In genomic region chr1:1346501-1346890, GRCh38 we compare ENCODE assay signal across 12 cellular contexts. TPM values are rescaled to one million over a fixed set of nuclear protein-coding genes. Genes with fewer than 3 reads are reported as not detected.
A peak's percentile ranks its signal among the peaks of the same experiment; 100 is the strongest.
DNase-seq lines count a peak whose midpoint lies in the region; ATAC-seq and TF ChIP-seq lines count a peak whose summit lies in the region.
"Had no signal": no experiment of that assay in that cellular context is flagged by ENCODE, and none has a peak within 500 bp of the region (broad histone marks: within the 10 kb centered on the region; RNA-seq: fewer than 3 reads in every experiment).

No MANE protein-coding gene starts in this region.

- H3K4me1 Mint-ChIP-seq in glutamatergic neuron (ENCODE audit: low read depth, unreplicated experiment) = peaks cover 8% of the 10 kb centered on the region

- H3K9me3 Mint-ChIP-seq in glutamatergic neuron (ENCODE audit: unreplicated experiment) = no peaks in the 10 kb centered on the region

- H3K27ac ChIP-seq in right atrium auricular region (peak overlapping the region in 1 of 2 donors; percentile 80), RWPE2 (ENCODE audit: poor library complexity, severe bottlenecking) (peak overlapping the region; percentile 98), substantia nigra (ENCODE audit: low read depth, low read length, poor library complexity, severe bottlenecking) (peak overlapping the region; percentile 2)

- no peaks in the 10 kb centered on the region for H3K36me3 ChIP-seq in right atrium auricular region
- peaks cover 3% of the 10 kb centered on the region for H3K36me3 ChIP-seq in RWPE2 (ENCODE audit: low read depth)
- H3K36me3 ChIP-seq: pancreas had no signal

- H3K9me3 ChIP-seq in right atrium auricular region (no peaks in the 10 kb centered on the region), RWPE2 (ENCODE audit: severe bottlenecking) (no peaks in the 10 kb centered on the region)
- H3K9me3 ChIP-seq: pancreas had no signal

- H3K4me3 Mint-ChIP-seq in glutamatergic neuron (ENCODE audit: unreplicated experiment) = peak overlapping the region; percentile 82

- H3K27ac Mint-ChIP-seq in glutamatergic neuron (ENCODE audit: unreplicated experiment) = no peak overlapping the region

- peaks cover 7% of the 10 kb centered on the region for H3K27me3 Mint-ChIP-seq in glutamatergic neuron (ENCODE audit: unreplicated experiment)

- intact Hi-C loops in Right ventricle myocardium inferior (cut with DNase I) = loop anchor here (2.0 kb wide), 1 partner anchor 22 kb away; the partner anchor contains the start of genes CPTP and INTS11

- H3K27me3 ChIP-seq in right atrium auricular region = no peaks in the 10 kb centered on the region
- no peaks in the 10 kb centered on the region for H3K27me3 ChIP-seq in RWPE2 (ENCODE audit: insufficient read depth, poor library complexity, severe bottlenecking)
- H3K27me3 ChIP-seq: pancreas had no signal

- TF ChIP-seq CTCF in right atrium auricular region (IDR thresholded peaks at IDR 0.05) = no peak
- TF ChIP-seq CTCF in RWPE2 (IDR thresholded peaks at IDR 0.05; ENCODE audit: poor library complexity, severe bottlenecking) = no peak
- no peak for TF ChIP-seq CTCF in glutamatergic neuron (IDR thresholded peaks at IDR 0.05; ENCODE audit: partially characterized antibody, unreplicated experiment)

- H3K4me3 ChIP-seq in right atrium auricular region = no peak overlapping the region
- H3K4me3 ChIP-seq in RWPE2 (ENCODE audit: severe bottlenecking) = no peak overlapping the region

- no peaks in the 10 kb centered on the region for H3K36me3 Mint-ChIP-seq in glutamatergic neuron (ENCODE audit: unreplicated experiment)

- no peak for ATAC-seq in Right ventricle myocardium inferior
- ATAC-seq in RWPE2 (ENCODE audit: low read depth) = no peak
- ATAC-seq in HG03378 (IDR thresholded peaks at IDR 0.05; ENCODE audit: unreplicated experiment) = no peak
- no peak for ATAC-seq in HG02970 (IDR thresholded peaks at IDR 0.05; ENCODE audit: low FRiP score, unreplicated experiment)
- ATAC-seq: pancreas had no signal

- H3K4me1 ChIP-seq in right atrium auricular region = peaks cover 0 to 49% of the 10 kb centered on the region in 2 donors
- H3K4me1 ChIP-seq in RWPE2 (ENCODE audit: insufficient read depth, poor library complexity, severe bottlenecking) = peaks cover 26% of the 10 kb centered on the region

- peak; percentile 32 for DNase-seq in Right ventricle myocardium inferior (ENCODE audit: missing footprints)
- DNase-seq in right atrium auricular region (ENCODE audit: low spot score) = no peak
- peak; percentile 54 for DNase-seq in RWPE2 (ENCODE audit: low spot score)
- no peak for DNase-seq in glutamatergic neuron
- DNase-seq in substantia nigra (lab: John Stamatoyannopoulos, UW) = no peak
- no peak for DNase-seq in NCI-H1105 treated with DMSO at 0.1 percent for 48 hours (lab: John Stamatoyannopoulos, UW)
- DNase-seq: NCI-H2171; stimulated activated CD4-positive, alpha-beta T cell treated with anti-CD3 and anti-CD28 coated beads, Interleukin-1b, Interleukin-23, amount 100 ng/mL, for 48 hours; T-helper 9 cell had no signal

RNA-seq across cellular contexts. Expression of gene DVL1, which starts 2.7 kb away (rescaled TPM):
- total RNA-seq in Right ventricle myocardium inferior (119 TPM), right atrium auricular region (10 to 100 TPM; 75.0 to 80.2 TPM), glutamatergic neuron (ENCODE audit: unreplicated experiment) (124 TPM)

RNA-seq across cellular contexts. Expression of gene MXRA8, which starts 11.9 kb away (rescaled TPM):
- total RNA-seq in Right ventricle myocardium inferior (21.8 TPM), right atrium auricular region (10 to 100 TPM; 53.4 to 58.6 TPM), glutamatergic neuron (ENCODE audit: unreplicated experiment) (7.7 TPM)

RNA-seq across cellular contexts. Expression of gene TAS1R3, which starts 15.4 kb away (rescaled TPM):
- total RNA-seq in Right ventricle myocardium inferior (0.51 TPM), right atrium auricular region (under 1 TPM; 0.30 to 0.35 TPM), glutamatergic neuron (ENCODE audit: unreplicated experiment) (1.3 TPM)

RNA-seq across cellular contexts. Expression of gene CPTP, which starts 21.9 kb away (rescaled TPM):
- total RNA-seq in Right ventricle myocardium inferior (119 TPM), right atrium auricular region (10 to 100 TPM; 35.6 to 64.1 TPM), glutamatergic neuron (ENCODE audit: unreplicated experiment) (18.7 TPM)

RNA-seq across cellular contexts. Expression of gene INTS11, which starts 22.0 kb away (rescaled TPM):
- total RNA-seq in Right ventricle myocardium inferior (75.7 TPM), right atrium auricular region (10 to 100 TPM; 59.6 to 65.2 TPM), glutamatergic neuron (ENCODE audit: unreplicated experiment) (147 TPM)

Comparison
In these comparisons a context has a peak if more than half of its experiments do, and no peak if none do; other contexts are left out.
1. DNase-seq: peak in Right ventricle myocardium inferior (single experiment) and RWPE2 (single experiment); none in right atrium auricular region (single experiment), glutamatergic neuron (single experiment), substantia nigra (0 of 49) and NCI-H1105 treated with DMSO at 0.1 percent for 48 hours (single experiment).